In genomic region chr5:92353107-92354030, GRCh38 we compare ENCODE assay signal across 2 cellular contexts.
TF ChIP-seq lines count a peak whose summit lies in the region.

No MANE protein-coding gene starts in this region.

TF ChIP-seq in GM12878, 131 proteins besides CTCF, POLR2A, EP300 and RAD21 (continued from another document):
- TF ChIP-seq, protein P1, sequence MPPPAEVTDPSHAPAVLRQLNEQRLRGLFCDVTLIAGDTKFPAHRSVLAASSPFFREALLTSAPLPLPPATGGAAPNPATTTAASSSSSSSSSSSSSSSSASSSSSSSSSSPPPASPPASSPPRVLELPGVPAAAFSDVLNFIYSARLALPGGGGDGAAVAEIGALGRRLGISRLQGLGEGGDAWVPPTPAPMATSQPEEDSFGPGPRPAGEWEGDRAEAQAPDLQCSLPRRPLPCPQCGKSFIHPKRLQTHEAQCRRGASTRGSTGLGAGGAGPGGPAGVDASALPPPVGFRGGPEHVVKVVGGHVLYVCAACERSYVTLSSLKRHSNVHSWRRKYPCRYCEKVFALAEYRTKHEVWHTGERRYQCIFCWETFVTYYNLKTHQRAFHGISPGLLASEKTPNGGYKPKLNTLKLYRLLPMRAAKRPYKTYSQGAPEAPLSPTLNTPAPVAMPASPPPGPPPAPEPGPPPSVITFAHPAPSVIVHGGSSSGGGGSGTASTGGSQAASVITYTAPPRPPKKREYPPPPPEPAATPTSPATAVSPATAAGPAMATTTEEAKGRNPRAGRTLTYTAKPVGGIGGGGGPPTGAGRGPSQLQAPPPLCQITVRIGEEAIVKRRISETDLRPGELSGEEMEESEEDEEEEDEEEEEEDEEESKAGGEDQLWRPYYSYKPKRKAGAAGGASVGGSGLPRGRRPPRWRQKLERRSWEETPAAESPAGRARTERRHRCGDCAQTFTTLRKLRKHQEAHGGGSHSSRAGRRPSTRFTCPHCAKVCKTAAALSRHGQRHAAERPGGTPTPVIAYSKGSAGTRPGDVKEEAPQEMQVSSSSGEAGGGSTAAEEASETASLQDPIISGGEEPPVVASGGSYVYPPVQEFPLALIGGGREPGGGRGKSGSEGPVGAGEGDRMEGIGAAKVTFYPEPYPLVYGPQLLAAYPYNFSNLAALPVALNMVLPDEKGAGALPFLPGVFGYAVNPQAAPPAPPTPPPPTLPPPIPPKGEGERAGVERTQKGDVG (CRISPR knock-in tag; IDR thresholded peaks at IDR 0.05): no peak
- TF ChIP-seq SP1 (IDR thresholded peaks at IDR 0.05; ENCODE audit: low read depth, low read length): no peak
- TF ChIP-seq CBX3 (IDR thresholded peaks at IDR 0.05; ENCODE audit: borderline replicate concordance, low read depth): no peak
- TF ChIP-seq MTA2 (IDR thresholded peaks at IDR 0.05; ENCODE audit: low read depth): peak; percentile 86
- TF ChIP-seq ETV6 (conservative IDR thresholded peaks at IDR 0.05 in 1 of 2, IDR thresholded peaks at IDR 0.05 in 1 of 2; ENCODE audit: borderline replicate concordance in 1 of 2, low read depth in 1 of 2): no peak
- no peak for TF ChIP-seq FOXM1 (IDR thresholded peaks at IDR 0.05; ENCODE audit: low read depth, low read length)
- peak; percentile 75 for TF ChIP-seq NR2F1 (conservative IDR thresholded peaks at IDR 0.05)
- TF ChIP-seq IKZF2 (IDR thresholded peaks at IDR 0.05): peak in 1 of 2 experiments; percentile 16; a peak in 2 of 4 replicates
- no peak for TF ChIP-seq YBX1 (IDR thresholded peaks at IDR 0.05)
- no peak for TF ChIP-seq SRF (IDR thresholded peaks at IDR 0.05; ENCODE audit: low read depth in 2 of 2, low read length in 2 of 2)
- 0 out of 2 replicates have a peak, but pooled peaks have one; percentile 67 for TF ChIP-seq ZNF217 (IDR thresholded peaks at IDR 0.05)
- TF ChIP-seq MEF2B (IDR thresholded peaks at IDR 0.05; ENCODE audit: partially characterized antibody, poor library complexity, severe bottlenecking): peak; percentile 54
- no peak for TF ChIP-seq BACH1 (IDR thresholded peaks at IDR 0.05; ENCODE audit: borderline replicate concordance)

TF ChIP-seq in liver, 16 proteins besides CTCF, POLR2A, EP300 and RAD21 (continued from another document):
- TF ChIP-seq, protein P2, sequence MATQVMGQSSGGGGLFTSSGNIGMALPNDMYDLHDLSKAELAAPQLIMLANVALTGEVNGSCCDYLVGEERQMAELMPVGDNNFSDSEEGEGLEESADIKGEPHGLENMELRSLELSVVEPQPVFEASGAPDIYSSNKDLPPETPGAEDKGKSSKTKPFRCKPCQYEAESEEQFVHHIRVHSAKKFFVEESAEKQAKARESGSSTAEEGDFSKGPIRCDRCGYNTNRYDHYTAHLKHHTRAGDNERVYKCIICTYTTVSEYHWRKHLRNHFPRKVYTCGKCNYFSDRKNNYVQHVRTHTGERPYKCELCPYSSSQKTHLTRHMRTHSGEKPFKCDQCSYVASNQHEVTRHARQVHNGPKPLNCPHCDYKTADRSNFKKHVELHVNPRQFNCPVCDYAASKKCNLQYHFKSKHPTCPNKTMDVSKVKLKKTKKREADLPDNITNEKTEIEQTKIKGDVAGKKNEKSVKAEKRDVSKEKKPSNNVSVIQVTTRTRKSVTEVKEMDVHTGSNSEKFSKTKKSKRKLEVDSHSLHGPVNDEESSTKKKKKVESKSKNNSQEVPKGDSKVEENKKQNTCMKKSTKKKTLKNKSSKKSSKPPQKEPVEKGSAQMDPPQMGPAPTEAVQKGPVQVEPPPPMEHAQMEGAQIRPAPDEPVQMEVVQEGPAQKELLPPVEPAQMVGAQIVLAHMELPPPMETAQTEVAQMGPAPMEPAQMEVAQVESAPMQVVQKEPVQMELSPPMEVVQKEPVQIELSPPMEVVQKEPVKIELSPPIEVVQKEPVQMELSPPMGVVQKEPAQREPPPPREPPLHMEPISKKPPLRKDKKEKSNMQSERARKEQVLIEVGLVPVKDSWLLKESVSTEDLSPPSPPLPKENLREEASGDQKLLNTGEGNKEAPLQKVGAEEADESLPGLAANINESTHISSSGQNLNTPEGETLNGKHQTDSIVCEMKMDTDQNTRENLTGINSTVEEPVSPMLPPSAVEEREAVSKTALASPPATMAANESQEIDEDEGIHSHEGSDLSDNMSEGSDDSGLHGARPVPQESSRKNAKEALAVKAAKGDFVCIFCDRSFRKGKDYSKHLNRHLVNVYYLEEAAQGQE (IDR thresholded peaks at IDR 0.05): peak; percentile 30
- TF ChIP-seq HNF4A (conservative IDR thresholded peaks at IDR 0.05) (peak; percentile 94 to 95), SP1 (IDR thresholded peaks at IDR 0.05) (peak; percentile 83)
TF ChIP-seq in liver: peak in this region for 10.
